33 cellular contexts compared by ENCODE assay signal in the genomic region with DNA sequence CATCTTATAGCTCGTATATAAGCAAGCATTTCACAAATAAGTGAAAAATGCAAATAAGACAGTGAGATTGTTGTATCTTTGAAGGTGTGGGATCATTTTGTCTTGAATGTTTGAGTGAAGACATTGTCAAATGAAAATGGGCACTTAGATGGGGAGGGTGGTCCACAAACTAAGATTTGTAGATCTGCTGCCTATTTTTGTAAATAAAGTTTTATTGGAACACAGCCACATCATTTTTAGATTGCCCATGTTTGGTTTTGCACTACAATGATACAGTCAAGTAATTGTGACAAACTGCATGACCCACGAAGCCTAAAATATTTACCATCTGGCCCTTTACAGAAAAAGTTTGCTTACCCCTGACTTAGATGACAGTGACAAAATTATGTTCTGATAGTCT.
DNase-seq lines count a peak whose midpoint lies in the region; ATAC-seq, FAIRE-seq and TF ChIP-seq lines count a peak whose summit lies in the region.
"Had no signal": no experiment of that assay in that cellular context is flagged by ENCODE, and none has a peak within 500 bp of the region (broad histone marks: within the 10 kb centered on the region; RNA-seq: fewer than 3 reads in every experiment).

No MANE protein-coding gene starts in this region.

- no peak overlapping the region for H3K4me3 Mint-ChIP-seq in naive thymus-derived CD4-positive, alpha-beta T cell
- H3K4me3 Mint-ChIP-seq: B cell; CD14-positive monocyte; CD4-positive, alpha-beta memory T cell; CD4-positive, alpha-beta T cell; CD4-positive, CD25-positive, alpha-beta regulatory T cell; CD8-positive, alpha-beta memory T cell; CD8-positive, alpha-beta T cell had no signal

- no TSS peak for BruUV-seq in GM12878 (replicated peaks; lab: Mats Ljungman, UMichigan)
- BruUV-seq in K562 (replicated peaks; lab: Mats Ljungman, UMichigan): no TSS peak

- H3K27me3 ChIP-seq in GM12878 (replicated peaks in 1 of 2; ENCODE audit: control insufficient read depth in 2 of 2, insufficient read depth in 2 of 2, low read length in 1 of 2) (no peaks in the 10 kb centered on the region), K562 (ENCODE audit: control insufficient read depth in 2 of 2, insufficient read depth in 2 of 2, low read length in 2 of 2) (peaks cover 0 to 2% of the 10 kb centered on the region in 2 experiments; a peak in 1 of 5 replicates), right lobe of liver (no peaks in the 10 kb centered on the region)
- no peaks in the 10 kb centered on the region for H3K27me3 ChIP-seq in naive thymus-derived CD4-positive, alpha-beta T cell (ENCODE audit: control insufficient read depth in 2 of 2, insufficient read depth in 2 of 2, low read length in 2 of 2)
- H3K27me3 ChIP-seq: BLaER1; BLaER1 treated with 17β-estradiol and CSF1 and Interleukin-3, amounts not matched to agents 10 nM and 100 nM had no signal

- RAD21 ChIA-PET in GM12878 (lab: Charles Lee; ENCODE audit: unreplicated experiment): interaction anchor here (1.4 to 1.8 kb wide), 2 partner anchors 9 to 21 kb away, joined by 4 to 5 read pairs; no protein-coding TSS in a partner anchor

- TF ChIP-seq EP300 in GM12878 (IDR thresholded peaks at IDR 0.05; ENCODE audit: borderline replicate concordance in 1 of 2, control insufficient read depth in 1 of 2, low read depth in 2 of 2, low read length in 2 of 2): no peak
- TF ChIP-seq EP300 in K562 (IDR thresholded peaks at IDR 0.05; ENCODE audit: low read length): no peak

- in situ Hi-C loops in GM12878 (cut with MboI) (no loop called here), K562 (cut with MboI) (no loop called here)

- H3K4me3 ChIP-seq in GM12878 (no peak overlapping the region), K562 (no peak overlapping the region), right lobe of liver (no peak overlapping the region)
- H3K4me3 ChIP-seq in naive thymus-derived CD4-positive, alpha-beta T cell (ENCODE audit: low read length): no peak overlapping the region
- H3K4me3 ChIP-seq: A549; BLaER1; BLaER1 treated with 17β-estradiol and CSF1 and Interleukin-3, amounts not matched to agents 10 nM and 100 nM had no signal

- no peak overlapping the region for H3K27ac Mint-ChIP-seq in naive thymus-derived CD4-positive, alpha-beta T cell
- H3K27ac Mint-ChIP-seq: B cell; CD14-positive monocyte; CD4-positive, alpha-beta memory T cell; CD4-positive, alpha-beta T cell; CD4-positive, CD25-positive, alpha-beta regulatory T cell; CD8-positive, alpha-beta memory T cell; CD8-positive, alpha-beta T cell had no signal

- no peak overlapping the region for H3K4me2 ChIP-seq in GM12878 (ENCODE audit: control insufficient read depth, insufficient read depth)
- no peak overlapping the region for H3K4me2 ChIP-seq in K562 (ENCODE audit: insufficient read depth, low read length)
- H3K4me2 ChIP-seq: A549; BLaER1; BLaER1 treated with 17β-estradiol and CSF1 and Interleukin-3, amounts not matched to agents 10 nM and 100 nM had no signal

- CTCF ChIA-PET in GM12878 (lab: Yijun Ruan, JAX) (interaction anchor here (0.5 to 2.8 kb wide), 5 partner anchors 9 to 825 kb away, joined by 3 to 17 read pairs (median 4); no protein-coding TSS in a partner anchor), K562 (lab: Yijun Ruan, JAX; ENCODE audit: low intra/inter-chr PET ratio) (no interaction called here)
- CTCF ChIA-PET in naive thymus-derived CD4-positive, alpha-beta T cell (lab: Charles Lee): interaction anchor here (0.6 kb wide), 1 partner anchor 747 kb away, joined by 3 read pairs; no protein-coding TSS in a partner anchor

- SMC1A ChIA-PET in GM12878 (lab: Charles Lee; ENCODE audit: uncharacterized antibody, unreplicated experiment): interaction anchor here (1.6 to 5.8 kb wide), 4 partner anchors 10 to 19 kb away, joined by 6 to 33 read pairs (median 12); no protein-coding TSS in a partner anchor

- no peak overlapping the region for H3K9ac ChIP-seq in GM12878 (ENCODE audit: control insufficient read depth, insufficient read depth, low read length)
- no peak overlapping the region for H3K9ac ChIP-seq in K562 (ENCODE audit: insufficient read depth in 1 of 2, low read depth in 2 of 2, low read length in 2 of 2)
- H3K9ac ChIP-seq: BLaER1; BLaER1 treated with 17β-estradiol and CSF1 and Interleukin-3, amounts not matched to agents 10 nM and 100 nM had no signal

- H3K36me3 Mint-ChIP-seq in naive thymus-derived CD4-positive, alpha-beta T cell: no peaks in the 10 kb centered on the region
- H3K36me3 Mint-ChIP-seq: CD14-positive monocyte; CD4-positive, alpha-beta memory T cell; CD4-positive, CD25-positive, alpha-beta regulatory T cell; CD8-positive, alpha-beta memory T cell; CD8-positive, alpha-beta T cell had no signal

- TF ChIP-seq POLR2A in GM12878 (IDR thresholded peaks at IDR 0.05; ENCODE audit: low read depth, low read length) (no peak), K562 (conservative IDR thresholded peaks at IDR 0.05) (no peak), right lobe of liver (IDR thresholded peaks at IDR 0.05) (no peak)

- H2AFZ ChIP-seq in GM12878 (ENCODE audit: control insufficient read depth, low read depth, low read length): no peak overlapping the region
- H2AFZ ChIP-seq in K562 (ENCODE audit: low read depth, low read length): no peak overlapping the region

- H3K9me3 ChIP-seq in GM12878 (replicated peaks; ENCODE audit: control insufficient read depth, insufficient read depth, low read length) (no peaks in the 10 kb centered on the region), K562 (replicated peaks; ENCODE audit: control insufficient read depth, insufficient read depth, low read depth, low read length) (no peaks in the 10 kb centered on the region), right lobe of liver (no peaks in the 10 kb centered on the region)
- no peaks in the 10 kb centered on the region for H3K9me3 ChIP-seq in naive thymus-derived CD4-positive, alpha-beta T cell (ENCODE audit: control insufficient read depth in 2 of 3, low read length in 3 of 3)
- H3K9me3 ChIP-seq: A549; BE2C; BLaER1; BLaER1 treated with 17β-estradiol and CSF1 and Interleukin-3, amounts not matched to agents 10 nM and 100 nM; Caco-2 had no signal

- 20% methylated on average over 2 of the region's 2 CpGs for WGBS in GM12878 (ENCODE audit: insufficient coverage, insufficient replicate concordance, low lambda C conversion rate, missing lambda C conversion rate)
- 0% methylated on average over 2 of the region's 2 CpGs for WGBS in K562 (ENCODE audit: insufficient coverage, low coverage, missing lambda C conversion rate)
- 69% methylated on average over 2 of the region's 2 CpGs for whole genome bisulfite sequencing in right lobe of liver (ENCODE audit: insufficient coverage, low coverage, low lambda C conversion rate, missing lambda C conversion rate)

- POLR2A ChIA-PET in GM12878 (lab: Charles Lee) (no interaction called here), K562 (lab: Yijun Ruan, JAX) (interaction anchor here (1.1 kb wide), 1 partner anchor 10 kb away, joined by 3 read pairs; no protein-coding TSS in a partner anchor)
- POLR2A ChIA-PET in naive thymus-derived CD4-positive, alpha-beta T cell (lab: Charles Lee): no interaction called here

- intact Hi-C loops in GM12878 (cut with micrococcal nuclease; ENCODE audit: unreplicated experiment) (no loop called here), K562 (cut with micrococcal nuclease) (loop anchor here (10.0 kb wide), 1 partner anchor 666 kb away; no protein-coding TSS in a partner anchor), right lobe of liver (cut with DNase I) (no loop called here)
- intact Hi-C loops in naive thymus-derived CD4-positive, alpha-beta T cell (cut with micrococcal nuclease): no loop called here

- TF ChIP-seq RAD21 in GM12878 (IDR thresholded peaks at IDR 0.05; ENCODE audit: insufficient read depth, low read depth, low read length) (no peak), K562 (CRISPR knock-in tag; conservative IDR thresholded peaks at IDR 0.05 in 1 of 2, IDR thresholded peaks at IDR 0.05 in 1 of 2) (no peak)

- no peaks in the 10 kb centered on the region for H3K9me1 ChIP-seq in K562 (ENCODE audit: control insufficient read depth, insufficient read depth, low read length)

- H3K79me2 ChIP-seq in GM12878 (ENCODE audit: control insufficient read depth, insufficient read depth, low read length): no peaks in the 10 kb centered on the region
- H3K79me2 ChIP-seq in K562 (ENCODE audit: control insufficient read depth, insufficient read depth, low read length): no peaks in the 10 kb centered on the region

- DNase-seq in GM12878 (ENCODE audit: low read depth, low spot score): no peak
- no peak for DNase-seq in K562 (ENCODE audit: extremely low read depth in 1 of 4, low spot score in 3 of 4)
- DNase-seq in right lobe of liver: no peak
- no peak for DNase-seq in naive thymus-derived CD4-positive, alpha-beta T cell
- DNase-seq: 8988T; ACHN; AML-193; BE2C; C1 segment of cervical spinal cord; Caco-2; Calu3; CD4-positive, alpha-beta memory T cell; CD4-positive, alpha-beta T cell; CD4-positive, CD25-positive, alpha-beta regulatory T cell; CD8-positive, alpha-beta memory T cell; CD8-positive, alpha-beta T cell; COR-L47; DMS 273 treated with DMSO at 0.1 percent for 48 hours; DMS153; DMS53; DMS79; DMS79 treated with DMSO at 0.1 percent for 48 hours; DND-41; EL had no signal

- H3K4me1 Mint-ChIP-seq in naive thymus-derived CD4-positive, alpha-beta T cell: no peaks in the 10 kb centered on the region
- H3K4me1 Mint-ChIP-seq: B cell; CD14-positive monocyte; CD4-positive, alpha-beta memory T cell; CD4-positive, CD25-positive, alpha-beta regulatory T cell; CD8-positive, alpha-beta memory T cell had no signal

- no peak for FAIRE-seq in GM12878 (lab: Jason Lieb, UNC)
- FAIRE-seq in K562 (lab: Jason Lieb, UNC): no peak
- FAIRE-seq: A204.1, A549, D721Med had no signal

- peaks cover 0 to 14% (median 0%) of the 10 kb centered on the region in 5 donors for H3K27me3 Mint-ChIP-seq in naive thymus-derived CD4-positive, alpha-beta T cell
- H3K27me3 Mint-ChIP-seq: CD4-positive, alpha-beta memory T cell had no signal

- H3K27ac ChIP-seq in GM12878 (ENCODE audit: control insufficient read depth, insufficient read depth): no peak overlapping the region
- no peak overlapping the region for H3K27ac ChIP-seq in K562 (ENCODE audit: extremely low read depth, low read depth, low read length)
- H3K27ac ChIP-seq in right lobe of liver: no peak overlapping the region
- no peak overlapping the region for H3K27ac ChIP-seq in naive thymus-derived CD4-positive, alpha-beta T cell (ENCODE audit: low read depth, low read length)
- H3K27ac ChIP-seq: 22Rv1; A549; BLaER1; BLaER1 treated with 17β-estradiol and CSF1 and Interleukin-3, amounts not matched to agents 10 nM and 100 nM; C4-2B had no signal

- H3K36me3 ChIP-seq in GM12878 (ENCODE audit: control insufficient read depth in 2 of 2, insufficient read depth in 2 of 2, low read length in 1 of 2) (no peaks in the 10 kb centered on the region), K562 (ENCODE audit: control insufficient read depth, insufficient read depth, low read length) (no peaks in the 10 kb centered on the region), right lobe of liver (no peaks in the 10 kb centered on the region)
- H3K36me3 ChIP-seq in naive thymus-derived CD4-positive, alpha-beta T cell (ENCODE audit: control insufficient read depth in 2 of 3, insufficient read depth in 3 of 3, low read length in 3 of 3): no peaks in the 10 kb centered on the region
- H3K36me3 ChIP-seq: BE2C; BLaER1; BLaER1 treated with 17β-estradiol and CSF1 and Interleukin-3, amounts not matched to agents 10 nM and 100 nM had no signal

- H3K4me1 ChIP-seq in GM12878 (ENCODE audit: control insufficient read depth, insufficient read depth, low read length) (no peaks in the 10 kb centered on the region), K562 (replicated peaks in 1 of 2; ENCODE audit: control insufficient read depth in 2 of 2, insufficient read depth in 2 of 2, low read length in 2 of 2) (no peaks in the 10 kb centered on the region), right lobe of liver (no peaks in the 10 kb centered on the region)
- H3K4me1 ChIP-seq in naive thymus-derived CD4-positive, alpha-beta T cell (ENCODE audit: control insufficient read depth in 2 of 2, insufficient read depth in 2 of 2, low read length in 2 of 2): no peaks in the 10 kb centered on the region
- H3K4me1 ChIP-seq: A549, BE2C, BLaER1, Caco-2 had no signal

- H4K20me1 ChIP-seq in GM12878 (ENCODE audit: control insufficient read depth, insufficient read depth): no peaks in the 10 kb centered on the region
- no peaks in the 10 kb centered on the region for H4K20me1 ChIP-seq in K562 (replicated peaks; ENCODE audit: control insufficient read depth, insufficient read depth, low read length)
- H4K20me1 ChIP-seq: BLaER1; BLaER1 treated with 17β-estradiol and CSF1 and Interleukin-3, amounts not matched to agents 10 nM and 100 nM had no signal

- TF ChIP-seq CTCF in GM12878 (IDR thresholded peaks at IDR 0.05 in 2 of 3, conservative IDR thresholded peaks at IDR 0.05 in 1 of 3; ENCODE audit: control insufficient read depth in 2 of 3, extremely low read depth in 1 of 3, insufficient read depth in 1 of 3, low read depth in 3 of 3, low read length in 3 of 3): no peak
- no peak for TF ChIP-seq CTCF in K562 (IDR thresholded peaks at IDR 0.05 in 2 of 3, conservative IDR thresholded peaks at IDR 0.05 in 1 of 3; ENCODE audit: insufficient read depth in 2 of 3, low read depth in 1 of 3, low read length in 3 of 3)
- no peak for TF ChIP-seq CTCF in right lobe of liver (IDR thresholded peaks at IDR 0.05)

- H3K9me3 Mint-ChIP-seq in naive thymus-derived CD4-positive, alpha-beta T cell: peaks cover 0 to 9% (median 0%) of the 10 kb centered on the region in 11 donors
- H3K9me3 Mint-ChIP-seq: CD14-positive monocyte; CD4-positive, alpha-beta memory T cell; CD4-positive, CD25-positive, alpha-beta regulatory T cell; CD8-positive, alpha-beta memory T cell; CD8-positive, alpha-beta T cell had no signal

- no peak for ATAC-seq in GM12878
- no peak for ATAC-seq in K562
- ATAC-seq in right lobe of liver: no peak
- no peak for ATAC-seq in naive thymus-derived CD4-positive, alpha-beta T cell
- ATAC-seq: A549; CD8-positive, alpha-beta T cell had no signal
